In genomic region chr3:136752327-136753111, GRCh38 we compare ENCODE assay signal across 8 cellular contexts. TPM values are rescaled to one million over a fixed set of nuclear protein-coding genes. Genes with fewer than 3 reads are reported as not detected.
DNase-seq lines count a peak whose midpoint lies in the region; ATAC-seq and TF ChIP-seq lines count a peak whose summit lies in the region.

Gene STAG1, minus strand, starts transcription at chr3:136752378. Its CDS starts 121,480 bp downstream, at chr3:136630898.

- no peaks in the 10 kb centered on the region for H3K36me3 Mint-ChIP-seq in type B pancreatic cell

- no peaks in the 10 kb centered on the region for H3K9me3 Mint-ChIP-seq in type B pancreatic cell

- no peaks in the 10 kb centered on the region for H3K27me3 ChIP-seq in adipocyte (replicated peaks; ENCODE audit: control insufficient read depth, insufficient read depth, low read length)

- peak; percentile 90 for ATAC-seq in HG02798 (IDR thresholded peaks at IDR 0.05; ENCODE audit: poor library complexity, unreplicated experiment)

- H3K27ac Mint-ChIP-seq in type B pancreatic cell: peak within 1 kb of the TSS; percentile 94

- H3K27me3 Mint-ChIP-seq in type B pancreatic cell: no peaks in the 10 kb centered on the region

- DNase-seq in NCI-H1417 treated with DMSO at 0.1 percent for 48 hours (lab: John Stamatoyannopoulos, UW) (peak; percentile 87), SW480 (ENCODE audit: low spot score) (peak; percentile 97), adipocyte (ENCODE audit: low read depth) (peak; percentile 99), cardiac septum (ENCODE audit: low spot score) (peak; percentile 99), pons (ENCODE audit: low spot score) (peak; percentile 98), type B pancreatic cell (ENCODE audit: extremely low spot score, unreplicated experiment) (peak; percentile 100)

- H3K36me3 ChIP-seq in adipocyte (ENCODE audit: control insufficient read depth, insufficient read depth, low read length, severe bottlenecking): no peaks in the 10 kb centered on the region

- H3K4me3 ChIP-seq in GM12875 (ENCODE audit: low read depth, low read length): peak within 1 kb of the TSS; percentile 72
- peak within 1 kb of the TSS; percentile 90 for H3K4me3 ChIP-seq in adipocyte (ENCODE audit: low read length)

- TF ChIP-seq CTCF in GM12875 (IDR thresholded peaks at IDR 0.05; ENCODE audit: borderline replicate concordance, insufficient read depth, low read depth, low read length): peak; percentile 97
- peak; percentile 97 for TF ChIP-seq CTCF in type B pancreatic cell (conservative IDR thresholded peaks at IDR 0.05)

- H3K4me1 Mint-ChIP-seq in type B pancreatic cell (ENCODE audit: unreplicated experiment): peaks cover 31% of the 10 kb centered on the region

- intact Hi-C loops in cardiac septum (cut with DNase I): loop anchor here (1.0 to 5.0 kb wide), 9 partner anchors 65 to 676 kb away; partner anchors contain the start of genes MSL2, NCK1, PCCB and SLC35G2

- peak within 1 kb of the TSS; percentile 90 for H3K4me3 Mint-ChIP-seq in type B pancreatic cell

- H3K9ac ChIP-seq in adipocyte (ENCODE audit: low read length): peak within 1 kb of the TSS; percentile 96

- H3K9me3 ChIP-seq in adipocyte (ENCODE audit: control insufficient read depth, low read length): no peaks in the 10 kb centered on the region

- H3K4me1 ChIP-seq in adipocyte (ENCODE audit: control insufficient read depth, insufficient read depth, low read length): peaks cover 32% of the 10 kb centered on the region

RNA-seq across cellular contexts. Expression of gene STAG1, which starts in this region (rescaled TPM):
- 24.0 TPM for total RNA-seq in cardiac septum
- 33.7 and 45.5 TPM in 2 replicates for total RNA-seq in type B pancreatic cell (ENCODE audit: low replicate concordance)

Comparison
In these comparisons a context has a peak if more than half of its experiments do, and no peak if none do; other contexts are left out.
1. Peak in every context shown above with its lines: DNase-seq, ATAC-seq and H3K4me3 ChIP-seq.